In the genomic region with DNA sequence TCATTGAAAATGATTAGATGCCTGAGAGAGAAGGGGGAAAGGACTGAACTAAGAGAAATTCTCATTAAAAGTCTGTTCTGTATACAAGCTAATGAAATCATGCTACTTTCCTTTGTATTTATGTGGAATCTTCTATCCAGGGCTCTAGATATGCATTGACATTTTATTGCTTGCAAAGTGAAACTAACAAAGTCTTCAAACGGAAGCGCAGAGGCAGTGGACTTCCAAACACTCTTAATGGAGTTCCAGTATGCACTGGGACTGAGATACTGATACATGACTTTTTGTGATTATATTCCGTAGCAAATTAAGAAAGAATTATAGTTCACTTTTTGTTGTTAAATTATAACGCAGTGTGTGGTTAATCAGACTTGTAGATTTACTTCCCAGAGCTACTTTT, we compare ENCODE assay signal across 19 cellular contexts.
DNase-seq lines count a peak whose midpoint lies in the region; ATAC-seq and TF ChIP-seq lines count a peak whose summit lies in the region.
"Had no signal": no experiment of that assay in that cellular context is flagged by ENCODE, and none has a peak within 500 bp of the region (broad histone marks: within the 10 kb centered on the region; RNA-seq: fewer than 3 reads in every experiment).

No MANE protein-coding gene starts in this region.

- H3K4me3 ChIP-seq in AG10803 (ENCODE audit: low read length): peak overlapping the region; percentile 33
- H3K4me3 ChIP-seq in IMR-90 (ENCODE audit: insufficient read depth, low read depth, low read length): no peak overlapping the region
- H3K4me3 ChIP-seq: BLaER1, mucosa of descending colon, thyroid gland had no signal

- in situ Hi-C loops in IMR-90 (cut with MboI; ENCODE audit: low sequenced_read_pairs): loop anchor here (5.0 kb wide), 1 partner anchor 202 kb away; no protein-coding TSS in a partner anchor

- no peak overlapping the region for H3K18ac ChIP-seq in IMR-90 (ENCODE audit: low read depth, low read length)

- H4K8ac ChIP-seq in IMR-90 (ENCODE audit: low read depth in 2 of 2, low read length in 2 of 2): no peak overlapping the region

- ATAC-seq in IMR-90 (ENCODE audit: low read depth) (peak; percentile 49; the same call in 1 of the 2 replicates), left lobe of liver (peak; percentile 81), HG02840 (IDR thresholded peaks at IDR 0.05; ENCODE audit: low FRiP score, unreplicated experiment) (no peak)
- no peak for ATAC-seq in activated CD8-positive, alpha-beta memory T cell treated with anti-CD3 and anti-CD28 coated beads, Interleukin-2, amount 10 ng/mL, durations not matched to agents 7 days and 5 days
- ATAC-seq: HCT116; mucosa of descending colon; stimulated activated effector memory CD8-positive, alpha-beta T cell treated with anti-CD3 and anti-CD28 coated beads, Interleukin-12 subunit alpha, Interleukin-12 subunit beta, amount 100 ng/mL, for 72 hours had no signal

- dilution Hi-C loops in IMR-90 (cut with HindIII; ENCODE audit: low sequenced_read_pairs, unreplicated experiment): no loop called here

- no peak overlapping the region for H2BK120ac ChIP-seq in IMR-90 (ENCODE audit: low read depth, low read length)

- no peaks in the 10 kb centered on the region for H3K36me3 Mint-ChIP-seq in activated CD4-positive, alpha-beta T cell treated with anti-CD3 and anti-CD28 coated beads, Interleukin-2, amount 10 ng/mL, durations not matched to agents 7 days and 5 days (ENCODE audit: low read depth)
- H3K36me3 Mint-ChIP-seq in activated CD8-positive, alpha-beta memory T cell treated with anti-CD3 and anti-CD28 coated beads, Interleukin-2, amount 10 ng/mL, durations not matched to agents 7 days and 5 days: no peaks in the 10 kb centered on the region
- H3K36me3 Mint-ChIP-seq: stimulated activated effector memory CD8-positive, alpha-beta T cell treated with anti-CD3 and anti-CD28 coated beads, Interleukin-12 subunit alpha, Interleukin-12 subunit beta, amount 100 ng/mL, for 72 hours had no signal

- no peak overlapping the region for H4K5ac ChIP-seq in IMR-90 (ENCODE audit: low read depth, low read length)

- no peak overlapping the region for H3K4ac ChIP-seq in IMR-90 (ENCODE audit: low read depth, low read length)

- H3K9me1 ChIP-seq in IMR-90 (ENCODE audit: insufficient read depth, low read length): no peaks in the 10 kb centered on the region

- peak overlapping the region; percentile 44; the same call in 1 of the 2 replicates for H3K4me2 ChIP-seq in IMR-90 (ENCODE audit: low read depth, low read length)
- H3K4me2 ChIP-seq: BLaER1 had no signal

- no peak overlapping the region for H3K27ac Mint-ChIP-seq in activated CD4-positive, alpha-beta T cell treated with anti-CD3 and anti-CD28 coated beads, Interleukin-2, amount 10 ng/mL, durations not matched to agents 7 days and 5 days
- no peak overlapping the region for H3K27ac Mint-ChIP-seq in activated CD8-positive, alpha-beta memory T cell treated with anti-CD3 and anti-CD28 coated beads, Interleukin-2, amount 10 ng/mL, durations not matched to agents 7 days and 5 days
- H3K27ac Mint-ChIP-seq: activated CD4-positive, alpha-beta memory T cell treated with anti-CD3 and anti-CD28 coated beads, Interleukin-2, amount 10 ng/mL, durations not matched to agents 7 days and 5 days; stimulated activated effector memory CD8-positive, alpha-beta T cell treated with anti-CD3 and anti-CD28 coated beads, Interleukin-12 subunit alpha, Interleukin-12 subunit beta, amount 100 ng/mL, for 72 hours had no signal

- H3K27me3 ChIP-seq in IMR-90 (ENCODE audit: control insufficient read depth, insufficient read depth, low read length): no peaks in the 10 kb centered on the region
- H3K27me3 ChIP-seq: BLaER1, thyroid gland had no signal

- H2BK5ac ChIP-seq in IMR-90 (ENCODE audit: low read depth, low read length, poor library complexity, severe bottlenecking): no peak overlapping the region

- H3K9me3 ChIP-seq in IMR-90 (ENCODE audit: control insufficient read depth, insufficient read depth, low read length): no peaks in the 10 kb centered on the region
- H3K9me3 ChIP-seq: BLaER1, mucosa of descending colon, spleen, thyroid gland had no signal

- H3K4me1 Mint-ChIP-seq in activated CD4-positive, alpha-beta T cell treated with anti-CD3 and anti-CD28 coated beads, Interleukin-2, amount 10 ng/mL, durations not matched to agents 7 days and 5 days: no peaks in the 10 kb centered on the region
- H3K4me1 Mint-ChIP-seq in activated CD8-positive, alpha-beta memory T cell treated with anti-CD3 and anti-CD28 coated beads, Interleukin-2, amount 10 ng/mL, durations not matched to agents 7 days and 5 days: peaks cover 2% of the 10 kb centered on the region
- H3K4me1 Mint-ChIP-seq: activated CD4-positive, alpha-beta memory T cell treated with anti-CD3 and anti-CD28 coated beads, Interleukin-2, amount 10 ng/mL, durations not matched to agents 7 days and 5 days; stimulated activated effector memory CD8-positive, alpha-beta T cell treated with anti-CD3 and anti-CD28 coated beads, Interleukin-12 subunit alpha, Interleukin-12 subunit beta, amount 100 ng/mL, for 72 hours had no signal

- no peaks in the 10 kb centered on the region for H3K79me1 ChIP-seq in IMR-90 (ENCODE audit: low read depth in 1 of 2, low read length in 2 of 2)

- H2AK5ac ChIP-seq in IMR-90 (ENCODE audit: low read depth, low read length): no peak overlapping the region

- no peak overlapping the region for H3K14ac ChIP-seq in IMR-90 (replicated peaks; ENCODE audit: low read depth, low read length)

- H2AFZ ChIP-seq in IMR-90 (replicated peaks; ENCODE audit: low read length, poor library complexity): no peak overlapping the region

- peaks cover 4% of the 10 kb centered on the region for H3K27me3 Mint-ChIP-seq in activated CD4-positive, alpha-beta T cell treated with anti-CD3 and anti-CD28 coated beads, Interleukin-2, amount 10 ng/mL, durations not matched to agents 7 days and 5 days
- H3K27me3 Mint-ChIP-seq in activated CD8-positive, alpha-beta memory T cell treated with anti-CD3 and anti-CD28 coated beads, Interleukin-2, amount 10 ng/mL, durations not matched to agents 7 days and 5 days: peaks cover 8% of the 10 kb centered on the region

- no peak for TF ChIP-seq CTCF in AG10803 (conservative IDR thresholded peaks at IDR 0.05; ENCODE audit: low read length)
- no peak for TF ChIP-seq CTCF in IMR-90 (conservative IDR thresholded peaks at IDR 0.05; ENCODE audit: low read depth, low read length)

- H2BK15ac ChIP-seq in IMR-90 (ENCODE audit: low read depth, low read length): no peak overlapping the region

- no peak overlapping the region for H3K56ac ChIP-seq in IMR-90 (ENCODE audit: extremely low read depth, insufficient read depth, low read length)

- no peaks in the 10 kb centered on the region for H4K20me1 ChIP-seq in IMR-90 (ENCODE audit: insufficient read depth, low read length)
- H4K20me1 ChIP-seq: BLaER1 had no signal

- intact Hi-C loops in IMR-90 (cut with micrococcal nuclease): no loop called here

- no peak for TF ChIP-seq POLR2A in IMR-90 (IDR thresholded peaks at IDR 0.05; ENCODE audit: low read depth, low read length)

- no peaks in the 10 kb centered on the region for H3K4me1 ChIP-seq in IMR-90 (ENCODE audit: control insufficient read depth, insufficient read depth, low read length)
- H3K4me1 ChIP-seq: spleen, thyroid gland had no signal

- DNase-seq in AG10803 (ENCODE audit: low read depth) (no peak), IMR-90 (peak; percentile 1), amniotic epithelial cell (ENCODE audit: low read depth) (peak; percentile 7), left lobe of liver (ENCODE audit: low spot score) (no peak), DMS79 treated with DMSO at 0.1 percent for 48 hours (lab: John Stamatoyannopoulos, UW) (no peak)
- DNase-seq in activated CD4-positive, alpha-beta T cell treated with anti-CD3 and anti-CD28 coated beads, Interleukin-2, amount 10 ng/mL, durations not matched to agents 7 days and 5 days: no peak
- DNase-seq in activated CD8-positive, alpha-beta memory T cell treated with anti-CD3 and anti-CD28 coated beads, Interleukin-2, amount 10 ng/mL, durations not matched to agents 7 days and 5 days: no peak
- DNase-seq: activated CD4-positive, alpha-beta memory T cell treated with anti-CD3 and anti-CD28 coated beads, Interleukin-2, amount 10 ng/mL, durations not matched to agents 7 days and 5 days; amygdala; mucosa of descending colon; NCI-H187; NCI-H446 treated with DMSO at 0.1 percent for 48 hours; spleen; thyroid gland had no signal

- no TSS peak for BruUV-seq in IMR-90 (replicated peaks; lab: Mats Ljungman, UMichigan)

- H3K9me3 Mint-ChIP-seq in activated CD4-positive, alpha-beta T cell treated with anti-CD3 and anti-CD28 coated beads, Interleukin-2, amount 10 ng/mL, durations not matched to agents 7 days and 5 days: no peaks in the 10 kb centered on the region
- no peaks in the 10 kb centered on the region for H3K9me3 Mint-ChIP-seq in activated CD8-positive, alpha-beta memory T cell treated with anti-CD3 and anti-CD28 coated beads, Interleukin-2, amount 10 ng/mL, durations not matched to agents 7 days and 5 days (ENCODE audit: low read depth)
- H3K9me3 Mint-ChIP-seq: activated CD4-positive, alpha-beta memory T cell treated with anti-CD3 and anti-CD28 coated beads, Interleukin-2, amount 10 ng/mL, durations not matched to agents 7 days and 5 days; stimulated activated effector memory CD8-positive, alpha-beta T cell treated with anti-CD3 and anti-CD28 coated beads, Interleukin-12 subunit alpha, Interleukin-12 subunit beta, amount 100 ng/mL, for 72 hours had no signal

- H3K36me3 ChIP-seq in IMR-90 (ENCODE audit: control insufficient read depth, insufficient read depth, low read length): no peaks in the 10 kb centered on the region
- H3K36me3 ChIP-seq: BLaER1, spleen, thyroid gland had no signal

- no peak overlapping the region for H2BK20ac ChIP-seq in IMR-90 (ENCODE audit: low read depth, low read length)

- H4K91ac ChIP-seq in IMR-90 (ENCODE audit: insufficient read depth, low read depth, low read length): no peak overlapping the region

- no peak overlapping the region for H3K23ac ChIP-seq in IMR-90 (ENCODE audit: low read depth, low read length)

- no peak overlapping the region for H3K27ac ChIP-seq in IMR-90 (ENCODE audit: insufficient read depth, low read length)
- H3K27ac ChIP-seq: BLaER1, spleen, thyroid gland, VCaP had no signal

- no peak for TF ChIP-seq RAD21 in IMR-90 (IDR thresholded peaks at IDR 0.05; ENCODE audit: low read length)

- no CpG with 5 or more reads among the region's 4 CpGs for WGBS in IMR-90 (ENCODE audit: extremely low coverage in 2 of 2, insufficient read length in 1 of 2), 2 experiments

- no peak overlapping the region for H3K9ac ChIP-seq in IMR-90 (ENCODE audit: low read depth, low read length)
- H3K9ac ChIP-seq: BLaER1 had no signal

- no peak overlapping the region for H3K4me3 Mint-ChIP-seq in activated CD4-positive, alpha-beta T cell treated with anti-CD3 and anti-CD28 coated beads, Interleukin-2, amount 10 ng/mL, durations not matched to agents 7 days and 5 days
- no peak overlapping the region for H3K4me3 Mint-ChIP-seq in activated CD8-positive, alpha-beta memory T cell treated with anti-CD3 and anti-CD28 coated beads, Interleukin-2, amount 10 ng/mL, durations not matched to agents 7 days and 5 days
- H3K4me3 Mint-ChIP-seq: activated CD4-positive, alpha-beta memory T cell treated with anti-CD3 and anti-CD28 coated beads, Interleukin-2, amount 10 ng/mL, durations not matched to agents 7 days and 5 days; stimulated activated effector memory CD8-positive, alpha-beta T cell treated with anti-CD3 and anti-CD28 coated beads, Interleukin-12 subunit alpha, Interleukin-12 subunit beta, amount 100 ng/mL, for 72 hours had no signal

- CTCF ChIA-PET in IMR-90 (lab: Yijun Ruan, JAX): no interaction called here
- CTCF ChIA-PET in activated CD4-positive, alpha-beta T cell treated with anti-CD3 and anti-CD28 coated beads, Interleukin-2, amount 10 ng/mL, durations not matched to agents 7 days and 5 days (lab: Charles Lee): interaction anchor here (1.3 kb wide), 1 partner anchor 13 kb away, joined by 3 read pairs; no protein-coding TSS in a partner anchor
- CTCF ChIA-PET in activated CD8-positive, alpha-beta memory T cell treated with anti-CD3 and anti-CD28 coated beads, Interleukin-2, amount 10 ng/mL, durations not matched to agents 7 days and 5 days (lab: Charles Lee): interaction anchor here (1.0 kb wide), 1 partner anchor 99 kb away, joined by 5 read pairs; no protein-coding TSS in a partner anchor

- no peak overlapping the region for H2AK9ac ChIP-seq in IMR-90 (replicated peaks; ENCODE audit: low read depth, low read length, poor library complexity)

- POLR2A ChIA-PET in IMR-90 (lab: Charles Lee; ENCODE audit: unreplicated experiment): no interaction called here
- POLR2A ChIA-PET in activated CD4-positive, alpha-beta T cell treated with anti-CD3 and anti-CD28 coated beads, Interleukin-2, amount 10 ng/mL, durations not matched to agents 7 days and 5 days (lab: Charles Lee): no interaction called here

Comparison
In these comparisons a context has a peak if more than half of its experiments do, and no peak if none do; other contexts are left out.
1. DNase-seq: peak in IMR-90 (single experiment) and amniotic epithelial cell (single experiment); none in AG10803 (single experiment), left lobe of liver (single experiment), DMS79 treated with DMSO at 0.1 percent for 48 hours (single experiment), activated CD4-positive, alpha-beta T cell treated with anti-CD3 and anti-CD28 coated beads, Interleukin-2, amount 10 ng/mL, durations not matched to agents 7 days and 5 days (single experiment) and activated CD8-positive, alpha-beta memory T cell treated with anti-CD3 and anti-CD28 coated beads, Interleukin-2, amount 10 ng/mL, durations not matched to agents 7 days and 5 days (single experiment).
2. ATAC-seq: peak in IMR-90 (single experiment) and left lobe of liver (single experiment); none in HG02840 (single experiment) and activated CD8-positive, alpha-beta memory T cell treated with anti-CD3 and anti-CD28 coated beads, Interleukin-2, amount 10 ng/mL, durations not matched to agents 7 days and 5 days (single experiment).